ENCODE assay signal across 15 cellular contexts in the genomic region with DNA sequence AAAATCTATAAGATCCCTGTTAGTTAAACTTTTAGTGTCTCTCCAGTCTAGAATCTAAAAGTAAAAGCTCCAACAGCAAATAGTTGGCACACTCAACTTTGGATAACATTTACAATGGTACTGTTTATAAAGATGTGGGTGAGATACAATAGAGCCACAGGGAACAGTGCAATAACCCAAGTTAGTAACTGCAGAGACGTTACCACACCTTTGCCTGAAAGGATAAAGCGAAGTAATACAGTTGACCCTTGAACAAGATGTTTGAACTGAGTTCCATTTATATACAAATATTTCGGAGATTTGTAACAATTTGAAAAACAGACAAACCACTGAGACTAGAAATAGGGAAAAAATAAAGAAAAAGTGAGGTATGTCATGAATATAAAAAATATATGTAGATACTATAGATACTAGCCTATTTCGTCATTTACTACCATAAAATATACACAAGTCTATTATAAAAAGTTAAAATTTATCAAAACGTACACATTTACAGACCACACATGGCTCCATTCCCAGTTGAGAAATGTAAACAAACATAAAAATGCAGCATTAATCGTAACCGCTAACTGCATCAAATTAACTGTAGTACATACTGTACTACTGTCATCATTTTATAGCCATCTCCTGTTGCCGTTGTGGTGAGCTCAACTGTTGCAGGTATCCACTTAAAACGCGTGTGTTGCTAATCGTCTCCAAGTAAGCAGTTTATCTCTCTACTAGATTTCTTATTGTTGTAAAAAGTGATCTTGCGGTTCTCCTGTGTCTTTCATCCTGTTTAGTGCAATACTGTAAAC.
"Had no signal": no experiment of that assay in that cellular context is flagged by ENCODE, and none has a peak within 500 bp of the region (broad histone marks: within the 10 kb centered on the region; RNA-seq: fewer than 3 reads in every experiment).

No MANE protein-coding gene starts in this region.

- DNase-seq: activated CD4-positive, alpha-beta T cell treated with anti-CD3 and anti-CD28 coated beads, Interleukin-2, amount 10 ng/mL, durations not matched to agents 7 days and 5 days; activated CD4-positive, CD25-positive, alpha-beta regulatory T cell; activated CD8-positive, alpha-beta memory T cell treated with anti-CD3 and anti-CD28 coated beads, Interleukin-2, amount 50 U/mL, for 48 hours; activated gamma-delta T cell; activated T-cell treated with anti-CD3 and anti-CD28 coated beads, Interleukin-2, amount 50 U/mL, for 72 hours; amygdala; body of pancreas; effector memory CD8-positive, alpha-beta T cell; heart right ventricle; mammary epithelial cell; naive thymus-derived CD4-positive, alpha-beta T cell; stimulated activated CD4-positive, alpha-beta T cell treated with anti-CD3 and anti-CD28 coated beads, Interleukin-12 subunit alpha, Interleukin-12 subunit beta, amount 100 ng/mL, for 4 hours; thyroid gland had no signal

- ATAC-seq: activated T-cell treated with anti-CD3 and anti-CD28 coated beads, Interleukin-2, amount 50 U/mL, for 72 hours; body of pancreas; effector memory CD8-positive, alpha-beta T cell; gastroesophageal sphincter; heart right ventricle; naive thymus-derived CD4-positive, alpha-beta T cell; stimulated activated memory B cell treated with anti-CD40 and anti-IgM and Interleukin-4, amounts not matched to agents 10 μg/mL and 1 μg/mL and 100 μg/mL, for 72 hours had no signal
